27 cellular contexts compared by ENCODE assay signal in genomic region chr3:44415421-44415820, GRCh38.
"Had no signal": no experiment of that assay in that cellular context is flagged by ENCODE, and none has a peak within 500 bp of the region (broad histone marks: within the 10 kb centered on the region; RNA-seq: fewer than 3 reads in every experiment).

No MANE protein-coding gene starts in this region.

- H3K9ac ChIP-seq: parathyroid adenoma had no signal

- H3K27me3 Mint-ChIP-seq: memory B cell, progenitor cell of endocrine pancreas had no signal

- H3K4me3 Mint-ChIP-seq: memory B cell; natural killer cell; stimulated activated effector memory CD8-positive, alpha-beta T cell treated with anti-CD3 and anti-CD28 coated beads, Interleukin-12 subunit alpha, Interleukin-12 subunit beta, amount 100 ng/mL, for 72 hours had no signal

- ATAC-seq: gastroesophageal sphincter; heart right ventricle; left ventricle myocardium superior; lower lobe of right lung; natural killer cell; right cardiac atrium; stimulated activated effector memory CD8-positive, alpha-beta T cell treated with anti-CD3 and anti-CD28 coated beads, Interleukin-12 subunit alpha, Interleukin-12 subunit beta, amount 100 ng/mL, for 72 hours; stimulated activated naive CD8-positive, alpha-beta T cell treated with anti-CD3 and anti-CD28 coated beads, Interleukin-15, Interleukin-2, amounts not matched to agents 100 U/mL and 50 U/mL, for 24 hours; upper lobe of right lung had no signal

- H3K4me1 ChIP-seq: gastroesophageal sphincter, heart right ventricle, lower lobe of right lung, parathyroid adenoma, sigmoid colon, tibial nerve, upper lobe of right lung, uterus had no signal

- DNase-seq: cerebellar nuclear complex; dorsolateral prefrontal cortex; effector CD4-positive, alpha-beta T cell; foreskin fibroblast; glutamatergic neuron; heart right ventricle; hippocampal formation; kidney glomerular epithelial cell; left ventricle myocardium superior; lower lobe of right lung; natural killer cell; sigmoid colon; stimulated activated CD4-positive, alpha-beta T cell treated with anti-CD3 and anti-CD28 coated beads, Interleukin-2, amount 100 ng/mL, for 24 hours; stimulated activated CD4-positive, alpha-beta T cell treated with anti-CD3 and anti-CD28 coated beads, Interleukin-4, amount 100 ng/mL, for 24 hours; stimulated activated naive CD8-positive, alpha-beta T cell treated with anti-CD3 and anti-CD28 coated beads, Interleukin-15, Interleukin-2, amounts not matched to agents 100 U/mL and 50 U/mL, for 24 hours; substantia nigra; upper lobe of right lung; uterus had no signal

- H3K9me3 Mint-ChIP-seq: natural killer cell; stimulated activated effector memory CD8-positive, alpha-beta T cell treated with anti-CD3 and anti-CD28 coated beads, Interleukin-12 subunit alpha, Interleukin-12 subunit beta, amount 100 ng/mL, for 72 hours had no signal

- H3K4me3 ChIP-seq: dorsolateral prefrontal cortex, gastroesophageal sphincter, heart right ventricle, lower lobe of right lung, sigmoid colon, thoracic aorta, tibial nerve, upper lobe of right lung, uterus had no signal

- H3K36me3 ChIP-seq: heart right ventricle, lower lobe of right lung, sigmoid colon, thoracic aorta, upper lobe of right lung, uterus had no signal

- H2AFZ ChIP-seq: parathyroid adenoma had no signal

- H3K36me3 Mint-ChIP-seq: natural killer cell; stimulated activated effector memory CD8-positive, alpha-beta T cell treated with anti-CD3 and anti-CD28 coated beads, Interleukin-12 subunit alpha, Interleukin-12 subunit beta, amount 100 ng/mL, for 72 hours had no signal

- H3K27ac ChIP-seq: dorsolateral prefrontal cortex, gastroesophageal sphincter, heart right ventricle, lower lobe of right lung, neutrophil, parathyroid adenoma, sigmoid colon, thoracic aorta, tibial nerve, upper lobe of right lung, uterus had no signal

- H3K4me1 Mint-ChIP-seq: memory B cell; stimulated activated effector memory CD8-positive, alpha-beta T cell treated with anti-CD3 and anti-CD28 coated beads, Interleukin-12 subunit alpha, Interleukin-12 subunit beta, amount 100 ng/mL, for 72 hours had no signal

- H3K27ac Mint-ChIP-seq: memory B cell; stimulated activated effector memory CD8-positive, alpha-beta T cell treated with anti-CD3 and anti-CD28 coated beads, Interleukin-12 subunit alpha, Interleukin-12 subunit beta, amount 100 ng/mL, for 72 hours had no signal

- H3K9me3 ChIP-seq: gastroesophageal sphincter, heart right ventricle, lower lobe of right lung, neutrophil, sigmoid colon, thoracic aorta, tibial nerve, upper lobe of right lung, uterus had no signal

- H3K27me3 ChIP-seq: dorsolateral prefrontal cortex, heart right ventricle, neutrophil, sigmoid colon, tibial nerve, upper lobe of right lung, uterus had no signal
